Comparison of ENCODE assay signal across 8 cellular contexts in the genomic region with DNA sequence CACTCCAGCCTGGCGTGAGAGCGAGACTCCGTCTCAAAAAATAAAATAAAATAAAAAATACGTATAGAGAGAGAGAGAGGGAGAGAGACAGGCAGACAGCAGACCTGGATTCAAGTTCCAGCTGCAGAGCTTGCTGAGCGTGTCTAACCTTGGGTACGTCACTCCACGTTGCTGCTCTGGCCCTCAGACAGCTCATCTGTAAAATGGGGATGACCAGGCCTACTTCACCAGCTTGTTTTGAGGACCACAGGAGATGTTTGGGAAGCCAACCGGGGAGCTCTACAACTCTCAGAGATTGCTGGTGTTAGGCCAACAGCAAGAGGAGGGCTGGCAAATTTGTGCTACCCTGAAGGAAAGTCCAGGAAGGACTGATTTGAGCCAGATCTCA. TPM values are rescaled to one million over a fixed set of nuclear protein-coding genes. Genes with fewer than 3 reads are reported as not detected.
A peak's percentile ranks its signal among the peaks of the same experiment; 100 is the strongest.
DNase-seq lines count a peak whose midpoint lies in the region; ATAC-seq and TF ChIP-seq lines count a peak whose summit lies in the region.

No MANE protein-coding gene starts in this region.

- TF ChIP-seq CTCF in astrocyte of the cerebellum (IDR thresholded peaks at IDR 0.05; ENCODE audit: low read depth, low read length, missing control alignments), result no peak
- TF ChIP-seq CTCF in lower lobe of right lung (IDR thresholded peaks at IDR 0.05), result no peak
- no peak for TF ChIP-seq CTCF in type B pancreatic cell (conservative IDR thresholded peaks at IDR 0.05)

- peaks cover 74% of the 10 kb centered on the region for H3K4me1 Mint-ChIP-seq in activated T-cell treated with anti-CD3 and anti-CD28 coated beads, Interleukin-2, amount 50 U/mL, for 4 hours (ENCODE audit: low read depth)
- peaks cover 37% of the 10 kb centered on the region for H3K4me1 Mint-ChIP-seq in type B pancreatic cell (ENCODE audit: unreplicated experiment)

- H3K4me1 ChIP-seq in lower lobe of right lung, result peaks cover 18% of the 10 kb centered on the region

- H3K36me3 ChIP-seq in lower lobe of right lung, result no peaks in the 10 kb centered on the region

- intact Hi-C loops in lower lobe of right lung (cut with DNase I), result no loop called here

- H3K36me3 Mint-ChIP-seq in activated T-cell treated with anti-CD3 and anti-CD28 coated beads, Interleukin-2, amount 50 U/mL, for 4 hours (ENCODE audit: insufficient read depth), result peaks cover 7% of the 10 kb centered on the region
- no peaks in the 10 kb centered on the region for H3K36me3 Mint-ChIP-seq in type B pancreatic cell

- no peaks in the 10 kb centered on the region for H3K27me3 Mint-ChIP-seq in activated T-cell treated with anti-CD3 and anti-CD28 coated beads, Interleukin-2, amount 50 U/mL, for 4 hours (ENCODE audit: low read depth)
- H3K27me3 Mint-ChIP-seq in type B pancreatic cell, result peaks cover 18% of the 10 kb centered on the region

- in situ Hi-C loops in astrocyte of the cerebellum (cut with HindIII; ENCODE audit: low sequenced_read_pairs), result loop anchor here (25.0 kb wide), 2 partner anchors 186 to 311 kb away; no protein-coding TSS in a partner anchor

- ATAC-seq in activated T-cell treated with anti-CD3 and anti-CD28 coated beads, Interleukin-2, amount 50 U/mL, for 4 hours, result no peak
- ATAC-seq in lower lobe of right lung, result no peak
- no peak for ATAC-seq in HG03342 (IDR thresholded peaks at IDR 0.05; ENCODE audit: unreplicated experiment)
- ATAC-seq in HG02759 (IDR thresholded peaks at IDR 0.05; ENCODE audit: unreplicated experiment), result no peak

- H3K27me3 ChIP-seq in lower lobe of right lung (ENCODE audit: low read depth), result no peaks in the 10 kb centered on the region

- H3K27ac Mint-ChIP-seq in type B pancreatic cell, result peak overlapping the region; percentile 69

- H3K9me3 Mint-ChIP-seq in activated T-cell treated with anti-CD3 and anti-CD28 coated beads, Interleukin-2, amount 50 U/mL, for 4 hours, result no peaks in the 10 kb centered on the region
- H3K9me3 Mint-ChIP-seq in type B pancreatic cell, result no peaks in the 10 kb centered on the region

- peak overlapping the region; percentile 54 for H3K4me3 ChIP-seq in astrocyte of the cerebellum (ENCODE audit: low read depth, low read length)
- peak overlapping the region; percentile 65 for H3K4me3 ChIP-seq in lower lobe of right lung

- H3K27ac ChIP-seq in lower lobe of right lung, result peak overlapping the region; percentile 74

- no peak for DNase-seq in activated T-cell treated with anti-CD3 and anti-CD28 coated beads, Interleukin-2, amount 50 U/mL, for 4 hours
- DNase-seq in activated T-cell treated with anti-CD3 and anti-CD28 coated beads for 4 hours, result no peak
- DNase-seq in astrocyte of the cerebellum (ENCODE audit: low read depth), result no peak
- no peak for DNase-seq in lower lobe of right lung
- DNase-seq in type B pancreatic cell (ENCODE audit: extremely low spot score, unreplicated experiment), result no peak
- DNase-seq in SK-N-DZ (ENCODE audit: low spot score), result no peak

- H3K4me3 Mint-ChIP-seq in activated T-cell treated with anti-CD3 and anti-CD28 coated beads, Interleukin-2, amount 50 U/mL, for 4 hours, result peak overlapping the region; percentile 82
- H3K4me3 Mint-ChIP-seq in type B pancreatic cell, result peak overlapping the region; percentile 90

- H3K9me3 ChIP-seq in lower lobe of right lung, result no peaks in the 10 kb centered on the region

RNA-seq across cellular contexts. Expression of a gene that starts 0.5 kb away (rescaled TPM):
- 10 to 100 TPM; 16.3 to 20.6 (median 17.0) TPM for total RNA-seq in activated T-cell treated with anti-CD3 and anti-CD28 coated beads, Interleukin-2, amount 50 U/mL, for 4 hours
- total RNA-seq in lower lobe of right lung (8.8 TPM), type B pancreatic cell (ENCODE audit: low replicate concordance) (14.0 and 17.9 TPM in 2 replicates)
- polyA plus RNA-seq in SK-N-DZ (2014; cell fraction: cytosol; rRNA removed), result 19.4 and 19.6 TPM in 2 replicates
- polyA plus RNA-seq in SK-N-DZ (2014; cell fraction: nucleus; rRNA removed), result 57.0 and 84.9 TPM in 2 replicates
